Comparison of ENCODE assay signal across 38 cellular contexts in the genomic region with DNA sequence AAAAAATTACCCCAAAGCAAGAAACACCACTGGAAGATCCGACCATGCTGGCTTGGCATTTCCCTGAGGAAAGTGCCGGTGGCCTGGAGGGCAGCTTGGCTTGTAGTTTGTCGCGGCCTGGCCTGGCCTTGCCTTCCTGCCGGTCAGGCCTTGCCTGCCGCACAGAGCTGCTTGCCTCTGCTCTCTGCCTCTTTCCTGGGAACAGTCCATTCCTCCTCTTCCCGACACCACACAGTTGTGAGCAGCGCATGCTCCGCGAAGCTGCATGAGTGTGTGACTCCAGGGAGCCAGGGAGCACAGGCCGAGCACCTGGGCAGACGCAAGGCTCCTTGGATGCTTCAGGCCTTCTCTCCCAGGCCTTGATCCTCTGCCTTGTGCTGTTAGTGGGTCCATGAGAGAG. TPM values are rescaled to one million over a fixed set of nuclear protein-coding genes. Genes with fewer than 3 reads are reported as not detected.
"Had no signal": no experiment of that assay in that cellular context is flagged by ENCODE, and none has a peak within 500 bp of the region (broad histone marks: within the 10 kb centered on the region; RNA-seq: fewer than 3 reads in every experiment).

No MANE protein-coding gene starts in this region.

- ATAC-seq: activated CD4-positive, alpha-beta T cell treated with anti-CD3 and anti-CD28 coated beads for 36 hours; activated CD4-positive, CD25-positive, alpha-beta regulatory T cell treated with anti-CD3 and anti-CD28 coated beads, Interleukin-2, amount 50 U/mL, for 24 hours; activated CD8-positive, alpha-beta memory T cell treated with anti-CD3 and anti-CD28 coated beads, Interleukin-2, amount 10 ng/mL, durations not matched to agents 7 days and 5 days; activated CD8-positive, alpha-beta T cell treated with anti-CD3 and anti-CD28 coated beads, Interleukin-2, amount 10 ng/mL, durations not matched to agents 7 days and 5 days; activated naive CD8-positive, alpha-beta T cell treated with anti-CD3 and anti-CD28 coated beads, Interleukin-2, amount 50 U/mL, for 24 hours; WTC11 had no signal

- H3K4me1 Mint-ChIP-seq: activated CD4-positive, alpha-beta memory T cell treated with anti-CD3 and anti-CD28 coated beads, Interleukin-2, amount 10 ng/mL, durations not matched to agents 7 days and 5 days; activated CD4-positive, alpha-beta T cell treated with anti-CD3 and anti-CD28 coated beads, Interleukin-2, amount 10 ng/mL, durations not matched to agents 7 days and 5 days; activated CD8-positive, alpha-beta memory T cell treated with anti-CD3 and anti-CD28 coated beads, Interleukin-2, amount 10 ng/mL, durations not matched to agents 7 days and 5 days; activated naive CD4-positive, alpha-beta T cell treated with anti-CD3 and anti-CD28 coated beads, Interleukin-2, amount 10 ng/mL, durations not matched to agents 7 days and 5 days; activated naive CD4-positive, alpha-beta T cell treated with anti-CD3 and anti-CD28 coated beads, Interleukin-2, amount 50 U/mL, for 24 hours; brain had no signal

- H3K4me3 Mint-ChIP-seq: activated CD4-positive, alpha-beta memory T cell treated with anti-CD3 and anti-CD28 coated beads, Interleukin-2, amount 10 ng/mL, durations not matched to agents 7 days and 5 days; activated CD4-positive, alpha-beta T cell treated with anti-CD3 and anti-CD28 coated beads for 36 hours; activated CD4-positive, alpha-beta T cell treated with anti-CD3 and anti-CD28 coated beads, Interleukin-2, amount 10 ng/mL, durations not matched to agents 7 days and 5 days; activated CD8-positive, alpha-beta memory T cell treated with anti-CD3 and anti-CD28 coated beads, Interleukin-2, amount 10 ng/mL, durations not matched to agents 7 days and 5 days; activated CD8-positive, alpha-beta T cell treated with anti-CD3 and anti-CD28 coated beads, Interleukin-2, amount 10 ng/mL, durations not matched to agents 7 days and 5 days; activated naive CD4-positive, alpha-beta T cell treated with anti-CD3 and anti-CD28 coated beads, Interleukin-2, amount 10 ng/mL, durations not matched to agents 7 days and 5 days; activated naive CD4-positive, alpha-beta T cell treated with anti-CD3 and anti-CD28 coated beads, Interleukin-2, amount 50 U/mL, for 24 hours; activated naive CD8-positive, alpha-beta T cell; activated naive CD8-positive, alpha-beta T cell treated with anti-CD3 and anti-CD28 coated beads, Interleukin-2, amount 10 ng/mL, durations not matched to agents 7 days and 5 days; activated naive CD8-positive, alpha-beta T cell treated with anti-CD3 and anti-CD28 coated beads, Interleukin-2, amount 50 U/mL, for 24 hours; activated T-cell treated with anti-CD3 and anti-CD28 coated beads, Interleukin-2, amount 50 U/mL, for 24 hours; brain; T-helper 1 cell treated with Interleukin-12 subunit alpha and Interleukin-12 subunit beta and Interleukin-4 antibody, amounts not matched to agents 30 μg/mL and 1 μg/mL, for 36 hours; T-helper 2 cell treated with Interferon-gamma antibody and Interleukin-4, amounts not matched to agents 5 μg/mL and 100 μg/mL, for 36 hours; WTC11 had no signal

- FAIRE-seq: bronchial epithelial cell, TTC549 had no signal

- H3K36me3 Mint-ChIP-seq: activated CD8-positive, alpha-beta memory T cell treated with anti-CD3 and anti-CD28 coated beads, Interleukin-2, amount 10 ng/mL, durations not matched to agents 7 days and 5 days; activated naive CD4-positive, alpha-beta T cell treated with anti-CD3 and anti-CD28 coated beads, Interleukin-2, amount 10 ng/mL, durations not matched to agents 7 days and 5 days; activated naive CD8-positive, alpha-beta T cell treated with anti-CD3 and anti-CD28 coated beads, Interleukin-2, amount 10 ng/mL, durations not matched to agents 7 days and 5 days had no signal

- H3K27me3 Mint-ChIP-seq: activated CD4-positive, alpha-beta T cell treated with anti-CD3 and anti-CD28 coated beads for 36 hours; activated naive CD4-positive, alpha-beta T cell treated with anti-CD3 and anti-CD28 coated beads, Interleukin-2, amount 50 U/mL, for 24 hours; activated naive CD8-positive, alpha-beta T cell had no signal

- H3K4me3 ChIP-seq: ascending aorta, cardiac muscle cell had no signal

- DNase-seq: activated CD4-positive, alpha-beta memory T cell treated with anti-CD3 and anti-CD28 coated beads, Interleukin-2, amount 10 ng/mL, durations not matched to agents 7 days and 5 days; activated CD4-positive, alpha-beta T cell treated with anti-CD3 and anti-CD28 coated beads for 1 hour; activated CD4-positive, alpha-beta T cell treated with anti-CD3 and anti-CD28 coated beads for 36 hours; activated CD4-positive, alpha-beta T cell treated with anti-CD3 and anti-CD28 coated beads for 48 hours; activated CD4-positive, alpha-beta T cell treated with anti-CD3 and anti-CD28 coated beads, Interleukin-2, amount 10 ng/mL, durations not matched to agents 7 days and 5 days; activated CD4-positive, alpha-beta T cell treated with anti-CD3 and anti-CD28 coated beads, Interleukin-2, amount 50 U/mL, for 48 hours; activated CD4-positive, CD25-positive, alpha-beta regulatory T cell; activated CD8-positive, alpha-beta memory T cell treated with anti-CD3 and anti-CD28 coated beads for 24 hours; activated CD8-positive, alpha-beta memory T cell treated with anti-CD3 and anti-CD28 coated beads, Interleukin-2, amount 10 ng/mL, durations not matched to agents 7 days and 5 days; activated CD8-positive, alpha-beta memory T cell treated with anti-CD3 and anti-CD28 coated beads, Interleukin-2, amount 50 U/mL, for 48 hours; activated CD8-positive, alpha-beta T cell treated with anti-CD3 and anti-CD28 coated beads, Interleukin-2, amount 10 ng/mL, durations not matched to agents 7 days and 5 days; activated effector memory CD4-positive, alpha-beta T cell treated with Interleukin-2 at 50 U/mL for 16 hours; activated gamma-delta T cell; activated naive CD4-positive, alpha-beta T cell treated with anti-CD3 and anti-CD28 coated beads, Interleukin-2, amount 10 ng/mL, durations not matched to agents 7 days and 5 days; activated naive CD4-positive, alpha-beta T cell treated with Interleukin-2 at 50 U/mL for 16 hours; activated naive CD8-positive, alpha-beta T cell treated with anti-CD3 and anti-CD28 coated beads, Interleukin-2, amount 10 ng/mL, durations not matched to agents 7 days and 5 days; activated naive CD8-positive, alpha-beta T cell treated with anti-CD3 and anti-CD28 coated beads, Interleukin-2, amount 50 U/mL, for 24 hours; activated T-cell treated with anti-CD3 and anti-CD28 coated beads, Interleukin-2, amount 50 U/mL, for 24 hours; activated T-cell treated with anti-CD3 and anti-CD28 coated beads, Interleukin-2, amount 50 U/mL, for 48 hours; amygdala; anterior cingulate cortex; caudate nucleus; T-helper 1 cell; T-helper 2 cell; T-helper 9 cell; WERI-Rb-1 had no signal

- H3K4me1 ChIP-seq: ascending aorta had no signal

- H3K9me3 Mint-ChIP-seq: activated CD4-positive, alpha-beta memory T cell treated with anti-CD3 and anti-CD28 coated beads, Interleukin-2, amount 10 ng/mL, durations not matched to agents 7 days and 5 days; activated CD4-positive, alpha-beta T cell treated with anti-CD3 and anti-CD28 coated beads, Interleukin-2, amount 10 ng/mL, durations not matched to agents 7 days and 5 days; activated naive CD4-positive, alpha-beta T cell treated with anti-CD3 and anti-CD28 coated beads, Interleukin-2, amount 10 ng/mL, durations not matched to agents 7 days and 5 days; activated naive CD4-positive, alpha-beta T cell treated with anti-CD3 and anti-CD28 coated beads, Interleukin-2, amount 50 U/mL, for 24 hours; activated naive CD8-positive, alpha-beta T cell treated with anti-CD3 and anti-CD28 coated beads, Interleukin-2, amount 10 ng/mL, durations not matched to agents 7 days and 5 days; activated naive CD8-positive, alpha-beta T cell treated with anti-CD3 and anti-CD28 coated beads, Interleukin-2, amount 50 U/mL, for 24 hours; activated T-cell treated with anti-CD3 and anti-CD28 coated beads, Interleukin-2, amount 50 U/mL, for 24 hours; activated T-helper 2 cell treated with anti-CD3 and anti-CD28 coated beads, Interferon-gamma antibody, Interleukin-2, Interleukin-4, amounts not matched to agents 10 μg/mL and 5 μg/mL and 100 μg/mL, durations not matched to agents 14 hours and 24 hours and 36 hours; brain; T-helper 1 cell treated with Interleukin-12 subunit alpha and Interleukin-12 subunit beta and Interleukin-4 antibody, amounts not matched to agents 30 μg/mL and 1 μg/mL, for 36 hours; T-helper 2 cell treated with Interferon-gamma antibody and Interleukin-4, amounts not matched to agents 5 μg/mL and 100 μg/mL, for 36 hours; WTC11 had no signal

- H3K9me3 ChIP-seq: ascending aorta had no signal

- H3K27me3 ChIP-seq: ascending aorta, cardiac muscle cell had no signal

- H3K27ac ChIP-seq: ascending aorta, cardiac muscle cell, WERI-Rb-1 had no signal

- H3K27ac Mint-ChIP-seq: activated CD4-positive, alpha-beta memory T cell treated with anti-CD3 and anti-CD28 coated beads, Interleukin-2, amount 10 ng/mL, durations not matched to agents 7 days and 5 days; activated CD4-positive, alpha-beta T cell treated with anti-CD3 and anti-CD28 coated beads for 36 hours; activated CD4-positive, alpha-beta T cell treated with anti-CD3 and anti-CD28 coated beads, Interleukin-2, amount 10 ng/mL, durations not matched to agents 7 days and 5 days; activated CD8-positive, alpha-beta memory T cell treated with anti-CD3 and anti-CD28 coated beads, Interleukin-2, amount 10 ng/mL, durations not matched to agents 7 days and 5 days; activated CD8-positive, alpha-beta T cell treated with anti-CD3 and anti-CD28 coated beads, Interleukin-2, amount 10 ng/mL, durations not matched to agents 7 days and 5 days; activated naive CD4-positive, alpha-beta T cell treated with anti-CD3 and anti-CD28 coated beads, Interleukin-2, amount 10 ng/mL, durations not matched to agents 7 days and 5 days; activated naive CD4-positive, alpha-beta T cell treated with anti-CD3 and anti-CD28 coated beads, Interleukin-2, amount 50 U/mL, for 24 hours; activated naive CD8-positive, alpha-beta T cell; activated naive CD8-positive, alpha-beta T cell treated with anti-CD3 and anti-CD28 coated beads, Interleukin-2, amount 10 ng/mL, durations not matched to agents 7 days and 5 days; activated naive CD8-positive, alpha-beta T cell treated with anti-CD3 and anti-CD28 coated beads, Interleukin-2, amount 50 U/mL, for 24 hours; activated T-cell treated with anti-CD3 and anti-CD28 coated beads, Interleukin-2, amount 50 U/mL, for 24 hours; activated T-helper 2 cell treated with anti-CD3 and anti-CD28 coated beads, Interferon-gamma antibody, Interleukin-2, Interleukin-4, amounts not matched to agents 10 μg/mL and 5 μg/mL and 100 μg/mL, durations not matched to agents 14 hours and 24 hours and 36 hours; brain; T-helper 1 cell treated with Interleukin-12 subunit alpha and Interleukin-12 subunit beta and Interleukin-4 antibody, amounts not matched to agents 30 μg/mL and 1 μg/mL, for 36 hours; T-helper 2 cell treated with Interferon-gamma antibody and Interleukin-4, amounts not matched to agents 5 μg/mL and 100 μg/mL, for 36 hours; WTC11 had no signal

RNA-seq across cellular contexts. Expression of gene CTTN, which starts 19.8 kb away (rescaled TPM):
- total RNA-seq: activated CD8-positive, alpha-beta T cell treated with anti-CD3 and anti-CD28 coated beads, Interleukin-2, amount 10 ng/mL, durations not matched to agents 7 days and 5 days had no signal
